In genomic region chr6:32947552-32948465, GRCh38 we compare ENCODE assay signal across 1 cellular context.
TF ChIP-seq lines count a peak whose summit lies in the region.

No MANE protein-coding gene starts in this region.

TF ChIP-seq in HCT116, 20 proteins besides CTCF, POLR2A, EP300 and RAD21:
- no peak for TF ChIP-seq ZFX (IDR thresholded peaks at IDR 0.05)
- TF ChIP-seq, protein P1, sequence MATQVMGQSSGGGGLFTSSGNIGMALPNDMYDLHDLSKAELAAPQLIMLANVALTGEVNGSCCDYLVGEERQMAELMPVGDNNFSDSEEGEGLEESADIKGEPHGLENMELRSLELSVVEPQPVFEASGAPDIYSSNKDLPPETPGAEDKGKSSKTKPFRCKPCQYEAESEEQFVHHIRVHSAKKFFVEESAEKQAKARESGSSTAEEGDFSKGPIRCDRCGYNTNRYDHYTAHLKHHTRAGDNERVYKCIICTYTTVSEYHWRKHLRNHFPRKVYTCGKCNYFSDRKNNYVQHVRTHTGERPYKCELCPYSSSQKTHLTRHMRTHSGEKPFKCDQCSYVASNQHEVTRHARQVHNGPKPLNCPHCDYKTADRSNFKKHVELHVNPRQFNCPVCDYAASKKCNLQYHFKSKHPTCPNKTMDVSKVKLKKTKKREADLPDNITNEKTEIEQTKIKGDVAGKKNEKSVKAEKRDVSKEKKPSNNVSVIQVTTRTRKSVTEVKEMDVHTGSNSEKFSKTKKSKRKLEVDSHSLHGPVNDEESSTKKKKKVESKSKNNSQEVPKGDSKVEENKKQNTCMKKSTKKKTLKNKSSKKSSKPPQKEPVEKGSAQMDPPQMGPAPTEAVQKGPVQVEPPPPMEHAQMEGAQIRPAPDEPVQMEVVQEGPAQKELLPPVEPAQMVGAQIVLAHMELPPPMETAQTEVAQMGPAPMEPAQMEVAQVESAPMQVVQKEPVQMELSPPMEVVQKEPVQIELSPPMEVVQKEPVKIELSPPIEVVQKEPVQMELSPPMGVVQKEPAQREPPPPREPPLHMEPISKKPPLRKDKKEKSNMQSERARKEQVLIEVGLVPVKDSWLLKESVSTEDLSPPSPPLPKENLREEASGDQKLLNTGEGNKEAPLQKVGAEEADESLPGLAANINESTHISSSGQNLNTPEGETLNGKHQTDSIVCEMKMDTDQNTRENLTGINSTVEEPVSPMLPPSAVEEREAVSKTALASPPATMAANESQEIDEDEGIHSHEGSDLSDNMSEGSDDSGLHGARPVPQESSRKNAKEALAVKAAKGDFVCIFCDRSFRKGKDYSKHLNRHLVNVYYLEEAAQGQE (IDR thresholded peaks at IDR 0.05; ENCODE audit: low read depth) = no peak
- TF ChIP-seq CEBPB (IDR thresholded peaks at IDR 0.05; ENCODE audit: low read depth) = no peak
- TF ChIP-seq TCF7L2 (IDR thresholded peaks at IDR 0.05; ENCODE audit: borderline replicate concordance, extremely low read depth, insufficient read depth, insufficient read length) = no peak
- no peak for TF ChIP-seq EZH2phosphoT487 (IDR thresholded peaks at IDR 0.05; ENCODE audit: borderline replicate concordance)
- TF ChIP-seq MAX (IDR thresholded peaks at IDR 0.05) = no peak
- TF ChIP-seq ELF1 (IDR thresholded peaks at IDR 0.05; ENCODE audit: borderline replicate concordance, low read depth) = no peak
- TF ChIP-seq ZNF274 (IDR thresholded peaks at IDR 0.05; ENCODE audit: low read depth, low read length) = no peak
- no peak for TF ChIP-seq YY1 (IDR thresholded peaks at IDR 0.05; ENCODE audit: extremely low read depth, insufficient replicate concordance, low read depth, low read length)
- TF ChIP-seq ATF3 (IDR thresholded peaks at IDR 0.05) = no peak
- TF ChIP-seq FOSL1 (IDR thresholded peaks at IDR 0.05; ENCODE audit: low read depth) = no peak
- TF ChIP-seq, protein P2, sequence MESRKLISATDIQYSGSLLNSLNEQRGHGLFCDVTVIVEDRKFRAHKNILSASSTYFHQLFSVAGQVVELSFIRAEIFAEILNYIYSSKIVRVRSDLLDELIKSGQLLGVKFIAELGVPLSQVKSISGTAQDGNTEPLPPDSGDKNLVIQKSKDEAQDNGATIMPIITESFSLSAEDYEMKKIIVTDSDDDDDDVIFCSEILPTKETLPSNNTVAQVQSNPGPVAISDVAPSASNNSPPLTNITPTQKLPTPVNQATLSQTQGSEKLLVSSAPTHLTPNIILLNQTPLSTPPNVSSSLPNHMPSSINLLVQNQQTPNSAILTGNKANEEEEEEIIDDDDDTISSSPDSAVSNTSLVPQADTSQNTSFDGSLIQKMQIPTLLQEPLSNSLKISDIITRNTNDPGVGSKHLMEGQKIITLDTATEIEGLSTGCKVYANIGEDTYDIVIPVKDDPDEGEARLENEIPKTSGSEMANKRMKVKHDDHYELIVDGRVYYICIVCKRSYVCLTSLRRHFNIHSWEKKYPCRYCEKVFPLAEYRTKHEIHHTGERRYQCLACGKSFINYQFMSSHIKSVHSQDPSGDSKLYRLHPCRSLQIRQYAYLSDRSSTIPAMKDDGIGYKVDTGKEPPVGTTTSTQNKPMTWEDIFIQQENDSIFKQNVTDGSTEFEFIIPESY (IDR thresholded peaks at IDR 0.05; ENCODE audit: extremely low read depth, insufficient replicate concordance, low read length) = no peak
